1 cellular context compared by ENCODE assay signal in genomic region chr16:11392041-11392581, GRCh38.
TF ChIP-seq lines count a peak whose summit lies in the region.

No MANE protein-coding gene starts in this region.

TF ChIP-seq in HepG2, 621 proteins besides CTCF, POLR2A, EP300 and RAD21 (continued from another document):
- TF ChIP-seq, protein P1, sequence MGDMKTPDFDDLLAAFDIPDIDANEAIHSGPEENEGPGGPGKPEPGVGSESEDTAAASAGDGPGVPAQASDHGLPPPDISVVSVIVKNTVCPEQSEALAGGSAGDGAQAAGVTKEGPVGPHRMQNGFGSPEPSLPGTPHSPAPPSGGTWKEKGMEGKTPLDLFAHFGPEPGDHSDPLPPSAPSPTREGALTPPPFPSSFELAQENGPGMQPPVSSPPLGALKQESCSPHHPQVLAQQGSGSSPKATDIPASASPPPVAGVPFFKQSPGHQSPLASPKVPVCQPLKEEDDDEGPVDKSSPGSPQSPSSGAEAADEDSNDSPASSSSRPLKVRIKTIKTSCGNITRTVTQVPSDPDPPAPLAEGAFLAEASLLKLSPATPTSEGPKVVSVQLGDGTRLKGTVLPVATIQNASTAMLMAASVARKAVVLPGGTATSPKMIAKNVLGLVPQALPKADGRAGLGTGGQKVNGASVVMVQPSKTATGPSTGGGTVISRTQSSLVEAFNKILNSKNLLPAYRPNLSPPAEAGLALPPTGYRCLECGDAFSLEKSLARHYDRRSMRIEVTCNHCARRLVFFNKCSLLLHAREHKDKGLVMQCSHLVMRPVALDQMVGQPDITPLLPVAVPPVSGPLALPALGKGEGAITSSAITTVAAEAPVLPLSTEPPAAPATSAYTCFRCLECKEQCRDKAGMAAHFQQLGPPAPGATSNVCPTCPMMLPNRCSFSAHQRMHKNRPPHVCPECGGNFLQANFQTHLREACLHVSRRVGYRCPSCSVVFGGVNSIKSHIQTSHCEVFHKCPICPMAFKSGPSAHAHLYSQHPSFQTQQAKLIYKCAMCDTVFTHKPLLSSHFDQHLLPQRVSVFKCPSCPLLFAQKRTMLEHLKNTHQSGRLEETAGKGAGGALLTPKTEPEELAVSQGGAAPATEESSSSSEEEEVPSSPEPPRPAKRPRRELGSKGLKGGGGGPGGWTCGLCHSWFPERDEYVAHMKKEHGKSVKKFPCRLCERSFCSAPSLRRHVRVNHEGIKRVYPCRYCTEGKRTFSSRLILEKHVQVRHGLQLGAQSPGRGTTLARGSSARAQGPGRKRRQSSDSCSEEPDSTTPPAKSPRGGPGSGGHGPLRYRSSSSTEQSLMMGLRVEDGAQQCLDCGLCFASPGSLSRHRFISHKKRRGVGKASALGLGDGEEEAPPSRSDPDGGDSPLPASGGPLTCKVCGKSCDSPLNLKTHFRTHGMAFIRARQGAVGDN (CRISPR knock-in tag; IDR thresholded peaks at IDR 0.05): peak; percentile 55
- TF ChIP-seq, protein P2, sequence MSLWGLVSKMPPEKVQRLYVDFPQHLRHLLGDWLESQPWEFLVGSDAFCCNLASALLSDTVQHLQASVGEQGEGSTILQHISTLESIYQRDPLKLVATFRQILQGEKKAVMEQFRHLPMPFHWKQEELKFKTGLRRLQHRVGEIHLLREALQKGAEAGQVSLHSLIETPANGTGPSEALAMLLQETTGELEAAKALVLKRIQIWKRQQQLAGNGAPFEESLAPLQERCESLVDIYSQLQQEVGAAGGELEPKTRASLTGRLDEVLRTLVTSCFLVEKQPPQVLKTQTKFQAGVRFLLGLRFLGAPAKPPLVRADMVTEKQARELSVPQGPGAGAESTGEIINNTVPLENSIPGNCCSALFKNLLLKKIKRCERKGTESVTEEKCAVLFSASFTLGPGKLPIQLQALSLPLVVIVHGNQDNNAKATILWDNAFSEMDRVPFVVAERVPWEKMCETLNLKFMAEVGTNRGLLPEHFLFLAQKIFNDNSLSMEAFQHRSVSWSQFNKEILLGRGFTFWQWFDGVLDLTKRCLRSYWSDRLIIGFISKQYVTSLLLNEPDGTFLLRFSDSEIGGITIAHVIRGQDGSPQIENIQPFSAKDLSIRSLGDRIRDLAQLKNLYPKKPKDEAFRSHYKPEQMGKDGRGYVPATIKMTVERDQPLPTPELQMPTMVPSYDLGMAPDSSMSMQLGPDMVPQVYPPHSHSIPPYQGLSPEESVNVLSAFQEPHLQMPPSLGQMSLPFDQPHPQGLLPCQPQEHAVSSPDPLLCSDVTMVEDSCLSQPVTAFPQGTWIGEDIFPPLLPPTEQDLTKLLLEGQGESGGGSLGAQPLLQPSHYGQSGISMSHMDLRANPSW (CRISPR knock-in tag; IDR thresholded peaks at IDR 0.05; ENCODE audit: borderline replicate concordance): no peak
- TF ChIP-seq ZNF639 (CRISPR knock-in tag; conservative IDR thresholded peaks at IDR 0.05) (no peak), NRL (CRISPR knock-in tag; IDR thresholded peaks at IDR 0.05; ENCODE audit: borderline replicate concordance) (0 out of 2 replicates have a peak, but pooled peaks have one; percentile 15), BORCS8-MEF2B (CRISPR knock-in tag; IDR thresholded peaks at IDR 0.05) (0 out of 2 replicates have a peak, but pooled peaks have one; percentile 46), SOX6 (IDR thresholded peaks at IDR 0.05) (no peak), SOX6 (CRISPR knock-in tag; IDR thresholded peaks at IDR 0.05) (0 out of 2 replicates have a peak, but pooled peaks have one; percentile 9), NFKB2 (CRISPR knock-in tag; IDR thresholded peaks at IDR 0.05; ENCODE audit: borderline replicate concordance) (0 out of 2 replicates have a peak, but pooled peaks have one; percentile 41), HNRNPL (IDR thresholded peaks at IDR 0.05; ENCODE audit: low read depth, low read length) (peak; percentile 75), AGO1 (IDR thresholded peaks at IDR 0.05; ENCODE audit: low read depth, low read length, poor library complexity, severe bottlenecking) (no peak), SALL1 (CRISPR knock-in tag; IDR thresholded peaks at IDR 0.05) (peak; percentile 13; the same call in 1 of the 2 replicates), ZMYM3 (CRISPR knock-in tag; IDR thresholded peaks at IDR 0.05) (peak; percentile 47; the same call in 1 of the 2 replicates), ZNF883 (CRISPR knock-in tag; IDR thresholded peaks at IDR 0.05; ENCODE audit: not compliant biosample characterization) (peak; percentile 44), ZNF235 (CRISPR knock-in tag; IDR thresholded peaks at IDR 0.05; ENCODE audit: borderline replicate concordance) (0 out of 2 replicates have a peak, but pooled peaks have one; percentile 45)
- TF ChIP-seq, protein P3, sequence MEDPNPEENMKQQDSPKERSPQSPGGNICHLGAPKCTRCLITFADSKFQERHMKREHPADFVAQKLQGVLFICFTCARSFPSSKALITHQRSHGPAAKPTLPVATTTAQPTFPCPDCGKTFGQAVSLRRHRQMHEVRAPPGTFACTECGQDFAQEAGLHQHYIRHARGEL (CRISPR knock-in tag; IDR thresholded peaks at IDR 0.05): 0 out of 2 replicates have a peak, but pooled peaks have one; percentile 16
- TF ChIP-seq, protein P4, sequence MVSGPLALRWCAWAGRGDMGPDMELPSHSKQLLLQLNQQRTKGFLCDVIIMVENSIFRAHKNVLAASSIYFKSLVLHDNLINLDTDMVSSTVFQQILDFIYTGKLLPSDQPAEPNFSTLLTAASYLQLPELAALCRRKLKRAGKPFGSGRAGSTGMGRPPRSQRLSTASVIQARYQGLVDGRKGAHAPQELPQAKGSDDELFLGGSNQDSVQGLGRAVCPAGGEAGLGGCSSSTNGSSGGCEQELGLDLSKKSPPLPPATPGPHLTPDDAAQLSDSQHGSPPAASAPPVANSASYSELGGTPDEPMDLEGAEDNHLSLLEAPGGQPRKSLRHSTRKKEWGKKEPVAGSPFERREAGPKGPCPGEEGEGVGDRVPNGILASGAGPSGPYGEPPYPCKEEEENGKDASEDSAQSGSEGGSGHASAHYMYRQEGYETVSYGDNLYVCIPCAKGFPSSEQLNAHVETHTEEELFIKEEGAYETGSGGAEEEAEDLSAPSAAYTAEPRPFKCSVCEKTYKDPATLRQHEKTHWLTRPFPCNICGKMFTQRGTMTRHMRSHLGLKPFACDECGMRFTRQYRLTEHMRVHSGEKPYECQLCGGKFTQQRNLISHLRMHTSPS (CRISPR knock-in tag; IDR thresholded peaks at IDR 0.05; ENCODE audit: low read depth): peak; percentile 42; the same call in 1 of the 2 replicates
- TF ChIP-seq, protein P5, sequence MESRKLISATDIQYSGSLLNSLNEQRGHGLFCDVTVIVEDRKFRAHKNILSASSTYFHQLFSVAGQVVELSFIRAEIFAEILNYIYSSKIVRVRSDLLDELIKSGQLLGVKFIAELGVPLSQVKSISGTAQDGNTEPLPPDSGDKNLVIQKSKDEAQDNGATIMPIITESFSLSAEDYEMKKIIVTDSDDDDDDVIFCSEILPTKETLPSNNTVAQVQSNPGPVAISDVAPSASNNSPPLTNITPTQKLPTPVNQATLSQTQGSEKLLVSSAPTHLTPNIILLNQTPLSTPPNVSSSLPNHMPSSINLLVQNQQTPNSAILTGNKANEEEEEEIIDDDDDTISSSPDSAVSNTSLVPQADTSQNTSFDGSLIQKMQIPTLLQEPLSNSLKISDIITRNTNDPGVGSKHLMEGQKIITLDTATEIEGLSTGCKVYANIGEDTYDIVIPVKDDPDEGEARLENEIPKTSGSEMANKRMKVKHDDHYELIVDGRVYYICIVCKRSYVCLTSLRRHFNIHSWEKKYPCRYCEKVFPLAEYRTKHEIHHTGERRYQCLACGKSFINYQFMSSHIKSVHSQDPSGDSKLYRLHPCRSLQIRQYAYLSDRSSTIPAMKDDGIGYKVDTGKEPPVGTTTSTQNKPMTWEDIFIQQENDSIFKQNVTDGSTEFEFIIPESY (CRISPR knock-in tag; IDR thresholded peaks at IDR 0.05): peak; percentile 94
